1 cellular context compared by ENCODE assay signal in the genomic region with DNA sequence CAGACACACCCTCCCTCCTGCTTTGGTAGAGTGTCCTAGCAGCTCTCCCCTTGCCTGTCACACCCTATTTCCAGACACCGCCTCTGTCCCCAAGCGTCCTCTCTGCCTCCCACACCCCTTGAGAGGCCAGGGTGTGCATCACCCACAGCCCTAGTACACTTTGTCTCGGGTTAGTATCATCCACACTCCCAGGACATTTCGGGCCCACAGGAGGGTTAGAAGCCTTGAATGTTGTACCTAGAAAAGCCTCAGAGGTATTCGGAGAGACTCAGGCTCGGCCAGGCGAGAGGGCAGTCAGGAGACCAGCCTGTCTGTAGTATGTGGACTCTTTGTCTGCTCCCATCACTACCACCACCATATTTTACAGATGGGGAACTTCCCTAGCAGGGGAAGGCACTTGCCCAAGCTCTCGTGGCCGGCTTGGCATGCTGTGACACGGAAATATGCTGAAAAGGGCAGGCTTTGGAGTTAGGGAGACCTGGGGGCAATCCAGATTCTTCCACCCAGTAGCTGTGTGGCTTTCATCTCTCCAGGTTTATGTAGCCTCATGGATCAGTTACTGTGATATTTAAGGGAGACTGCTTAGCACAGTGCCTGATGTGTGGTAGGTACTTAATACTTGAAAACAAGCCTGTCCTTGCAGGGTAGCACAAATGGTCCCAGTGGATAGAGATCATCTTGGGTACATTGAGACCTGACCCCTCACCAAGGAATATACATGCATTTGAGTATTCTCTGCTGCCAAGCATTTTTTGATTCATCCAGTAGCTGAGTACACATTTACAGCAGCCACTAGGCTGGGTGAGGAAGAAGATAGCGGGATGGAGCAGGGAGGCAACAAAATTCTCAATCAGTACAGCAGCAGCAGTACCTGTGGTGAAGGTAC.
TF ChIP-seq lines count a peak whose summit lies in the region.

No MANE protein-coding gene starts in this region.

TF ChIP-seq in K562, 482 proteins besides CTCF, POLR2A, EP300 and RAD21 (continued from another document and continues in another):
- TF ChIP-seq, protein P1, sequence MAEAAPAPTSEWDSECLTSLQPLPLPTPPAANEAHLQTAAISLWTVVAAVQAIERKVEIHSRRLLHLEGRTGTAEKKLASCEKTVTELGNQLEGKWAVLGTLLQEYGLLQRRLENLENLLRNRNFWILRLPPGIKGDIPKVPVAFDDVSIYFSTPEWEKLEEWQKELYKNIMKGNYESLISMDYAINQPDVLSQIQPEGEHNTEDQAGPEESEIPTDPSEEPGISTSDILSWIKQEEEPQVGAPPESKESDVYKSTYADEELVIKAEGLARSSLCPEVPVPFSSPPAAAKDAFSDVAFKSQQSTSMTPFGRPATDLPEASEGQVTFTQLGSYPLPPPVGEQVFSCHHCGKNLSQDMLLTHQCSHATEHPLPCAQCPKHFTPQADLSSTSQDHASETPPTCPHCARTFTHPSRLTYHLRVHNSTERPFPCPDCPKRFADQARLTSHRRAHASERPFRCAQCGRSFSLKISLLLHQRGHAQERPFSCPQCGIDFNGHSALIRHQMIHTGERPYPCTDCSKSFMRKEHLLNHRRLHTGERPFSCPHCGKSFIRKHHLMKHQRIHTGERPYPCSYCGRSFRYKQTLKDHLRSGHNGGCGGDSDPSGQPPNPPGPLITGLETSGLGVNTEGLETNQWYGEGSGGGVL (CRISPR knock-in tag; IDR thresholded peaks at IDR 0.05), result no peak
- TF ChIP-seq TCFL5 (CRISPR knock-in tag; conservative IDR thresholded peaks at IDR 0.05) (no peak), NFYB (IDR thresholded peaks at IDR 0.05; ENCODE audit: extremely low read depth, insufficient read length) (no peak), THAP12 (CRISPR knock-in tag; IDR thresholded peaks at IDR 0.05) (peak; percentile 25; the same call in 1 of the 2 replicates), POLR2H (tag; IDR thresholded peaks at IDR 0.05; ENCODE audit: low read depth) (no peak), NELFE (IDR thresholded peaks at IDR 0.05; ENCODE audit: insufficient read depth, insufficient read length) (no peak), HOMEZ (CRISPR knock-in tag; IDR thresholded peaks at IDR 0.05) (no peak), SMARCA4 (IDR thresholded peaks at IDR 0.05) (0 out of 2 replicates have a peak, but pooled peaks have one; percentile 3), STAG1 (CRISPR knock-in tag; IDR thresholded peaks at IDR 0.05; ENCODE audit: borderline replicate concordance) (no peak), SMAD3 (CRISPR knock-in tag; conservative IDR thresholded peaks at IDR 0.05) (no peak), ZNF699 (CRISPR knock-in tag; IDR thresholded peaks at IDR 0.05; ENCODE audit: insufficient replicate concordance) (no peak), ZNF512 (tag; IDR thresholded peaks at IDR 0.05) (no peak), FOSL1 (tag; conservative IDR thresholded peaks at IDR 0.05) (peak; percentile 71), SMARCB1 (IDR thresholded peaks at IDR 0.05; ENCODE audit: insufficient read length, low read depth) (no peak), PBX2 (CRISPR knock-in tag; IDR thresholded peaks at IDR 0.05; ENCODE audit: low read depth) (no peak), PBX2 (tag; conservative IDR thresholded peaks at IDR 0.05; ENCODE audit: low read depth) (no peak), ZNF347 (CRISPR knock-in tag; IDR thresholded peaks at IDR 0.05; ENCODE audit: low read depth) (no peak), ESRRB (CRISPR knock-in tag; IDR thresholded peaks at IDR 0.05; ENCODE audit: borderline replicate concordance) (no peak), ARID2 (IDR thresholded peaks at IDR 0.05) (no peak), PKNOX1 (IDR thresholded peaks at IDR 0.05) (peak; percentile 28; the same call in 1 of the 2 replicates), ELF4 (CRISPR knock-in tag; IDR thresholded peaks at IDR 0.05) (no peak), FOXA3 (CRISPR knock-in tag; conservative IDR thresholded peaks at IDR 0.05 in 1 of 2, IDR thresholded peaks at IDR 0.05 in 1 of 2) (no peak), HMG20A (CRISPR knock-in tag; conservative IDR thresholded peaks at IDR 0.05) (no peak), MITF (IDR thresholded peaks at IDR 0.05) (no peak), SLC30A9 (CRISPR knock-in tag; IDR thresholded peaks at IDR 0.05) (no peak), ZBTB9 (CRISPR knock-in tag; IDR thresholded peaks at IDR 0.05) (no peak), MBD2 (IDR thresholded peaks at IDR 0.05; ENCODE audit: borderline replicate concordance, low read depth) (no peak), KLF1 (tag; IDR thresholded peaks at IDR 0.05) (no peak), ATF1 (CRISPR knock-in tag; IDR thresholded peaks at IDR 0.05) (no peak), ATF1 (tag; IDR thresholded peaks at IDR 0.05) (no peak), GTF2E2 (tag; IDR thresholded peaks at IDR 0.05) (0 out of 2 replicates have a peak, but pooled peaks have one; percentile 8), NFE2 (IDR thresholded peaks at IDR 0.05; ENCODE audit: low read depth) (no peak), TFAM (CRISPR knock-in tag; conservative IDR thresholded peaks at IDR 0.05) (no peak)
- TF ChIP-seq, protein P2, sequence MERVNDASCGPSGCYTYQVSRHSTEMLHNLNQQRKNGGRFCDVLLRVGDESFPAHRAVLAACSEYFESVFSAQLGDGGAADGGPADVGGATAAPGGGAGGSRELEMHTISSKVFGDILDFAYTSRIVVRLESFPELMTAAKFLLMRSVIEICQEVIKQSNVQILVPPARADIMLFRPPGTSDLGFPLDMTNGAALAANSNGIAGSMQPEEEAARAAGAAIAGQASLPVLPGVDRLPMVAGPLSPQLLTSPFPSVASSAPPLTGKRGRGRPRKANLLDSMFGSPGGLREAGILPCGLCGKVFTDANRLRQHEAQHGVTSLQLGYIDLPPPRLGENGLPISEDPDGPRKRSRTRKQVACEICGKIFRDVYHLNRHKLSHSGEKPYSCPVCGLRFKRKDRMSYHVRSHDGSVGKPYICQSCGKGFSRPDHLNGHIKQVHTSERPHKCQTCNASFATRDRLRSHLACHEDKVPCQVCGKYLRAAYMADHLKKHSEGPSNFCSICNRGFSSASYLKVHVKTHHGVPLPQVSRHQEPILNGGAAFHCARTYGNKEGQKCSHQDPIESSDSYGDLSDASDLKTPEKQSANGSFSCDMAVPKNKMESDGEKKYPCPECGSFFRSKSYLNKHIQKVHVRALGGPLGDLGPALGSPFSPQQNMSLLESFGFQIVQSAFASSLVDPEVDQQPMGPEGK (CRISPR knock-in tag; IDR thresholded peaks at IDR 0.05; ENCODE audit: borderline replicate concordance), result no peak
- TF ChIP-seq, protein P3, sequence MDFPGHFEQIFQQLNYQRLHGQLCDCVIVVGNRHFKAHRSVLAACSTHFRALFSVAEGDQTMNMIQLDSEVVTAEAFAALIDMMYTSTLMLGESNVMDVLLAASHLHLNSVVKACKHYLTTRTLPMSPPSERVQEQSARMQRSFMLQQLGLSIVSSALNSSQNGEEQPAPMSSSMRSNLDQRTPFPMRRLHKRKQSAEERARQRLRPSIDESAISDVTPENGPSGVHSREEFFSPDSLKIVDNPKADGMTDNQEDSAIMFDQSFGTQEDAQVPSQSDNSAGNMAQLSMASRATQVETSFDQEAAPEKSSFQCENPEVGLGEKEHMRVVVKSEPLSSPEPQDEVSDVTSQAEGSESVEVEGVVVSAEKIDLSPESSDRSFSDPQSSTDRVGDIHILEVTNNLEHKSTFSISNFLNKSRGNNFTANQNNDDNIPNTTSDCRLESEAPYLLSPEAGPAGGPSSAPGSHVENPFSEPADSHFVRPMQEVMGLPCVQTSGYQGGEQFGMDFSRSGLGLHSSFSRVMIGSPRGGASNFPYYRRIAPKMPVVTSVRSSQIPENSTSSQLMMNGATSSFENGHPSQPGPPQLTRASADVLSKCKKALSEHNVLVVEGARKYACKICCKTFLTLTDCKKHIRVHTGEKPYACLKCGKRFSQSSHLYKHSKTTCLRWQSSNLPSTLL (IDR thresholded peaks at IDR 0.05), result no peak
- TF ChIP-seq, protein P4, sequence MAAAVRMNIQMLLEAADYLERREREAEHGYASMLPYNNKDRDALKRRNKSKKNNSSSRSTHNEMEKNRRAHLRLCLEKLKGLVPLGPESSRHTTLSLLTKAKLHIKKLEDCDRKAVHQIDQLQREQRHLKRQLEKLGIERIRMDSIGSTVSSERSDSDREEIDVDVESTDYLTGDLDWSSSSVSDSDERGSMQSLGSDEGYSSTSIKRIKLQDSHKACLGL (CRISPR knock-in tag; IDR thresholded peaks at IDR 0.05; ENCODE audit: borderline replicate concordance, poor library complexity, severe bottlenecking), result no peak
